18 cellular contexts compared by ENCODE assay signal in the genomic region with DNA sequence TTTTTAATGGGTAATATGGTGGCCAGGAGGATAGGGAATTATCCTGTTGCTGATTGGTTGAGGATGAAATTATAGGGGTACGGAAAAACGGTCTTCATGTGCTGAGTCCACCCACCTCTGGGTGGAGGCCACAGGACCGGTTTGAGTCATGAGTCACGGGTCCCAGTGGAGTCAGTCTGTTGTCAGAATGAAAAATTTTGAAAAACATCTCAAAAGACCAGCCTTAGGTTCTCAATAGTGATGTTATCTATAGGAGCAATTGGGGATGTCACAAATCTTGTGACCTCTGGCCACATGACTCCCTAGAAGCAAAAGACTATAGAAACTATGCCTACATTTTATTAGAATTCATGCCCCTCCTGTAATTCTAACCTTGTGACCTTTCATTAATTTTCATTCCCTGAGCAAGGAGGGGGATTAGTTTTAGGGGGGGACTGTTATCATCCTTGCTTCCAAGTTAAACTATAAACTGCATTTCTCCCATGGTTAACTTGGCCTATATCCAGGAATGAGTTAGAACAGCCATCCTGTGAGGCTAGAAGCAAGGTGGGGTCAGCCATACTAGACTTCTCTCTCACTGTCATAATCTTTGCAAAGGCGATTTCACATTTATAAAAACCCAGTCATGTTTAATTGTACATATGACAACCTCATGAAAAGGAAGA.
DNase-seq lines count a peak whose midpoint lies in the region; ATAC-seq and TF ChIP-seq lines count a peak whose summit lies in the region.
"Had no signal": no experiment of that assay in that cellular context is flagged by ENCODE, and none has a peak within 500 bp of the region (broad histone marks: within the 10 kb centered on the region; RNA-seq: fewer than 3 reads in every experiment).

No MANE protein-coding gene starts in this region.

- H4K91ac ChIP-seq in mesenchymal stem cell (ENCODE audit: low read length) = no peak overlapping the region

- H3K4me1 Mint-ChIP-seq in MCF 10A (ENCODE audit: insufficient read depth, unreplicated experiment) = peaks cover 36% of the 10 kb centered on the region

- no peak overlapping the region for H3K4me2 ChIP-seq in mammary epithelial cell (ENCODE audit: insufficient read depth, low read depth, low read length)
- H3K4me2 ChIP-seq in mesenchymal stem cell (ENCODE audit: low read length, poor library complexity, severe bottlenecking) = no peak overlapping the region

- BruUV-seq in MCF 10A (replicated peaks; lab: Mats Ljungman, UMichigan) = no TSS peak
- no TSS peak for BruUV-seq in mammary epithelial cell (replicated peaks; lab: Mats Ljungman, UMichigan)

- H3K4me3 Mint-ChIP-seq in MCF 10A (ENCODE audit: unreplicated experiment) = no peak overlapping the region
- H3K4me3 Mint-ChIP-seq: naive B cell had no signal

- no peaks in the 10 kb centered on the region for H3K9me3 Mint-ChIP-seq in MCF 10A (ENCODE audit: unreplicated experiment)

- H3K4me1 ChIP-seq in mammary epithelial cell (ENCODE audit: insufficient read depth, low read length) = peaks cover 25% of the 10 kb centered on the region
- H3K4me1 ChIP-seq in mesenchymal stem cell (ENCODE audit: control insufficient read depth, insufficient read depth, low read depth, low read length) = peaks cover 8% of the 10 kb centered on the region

- no peak overlapping the region for H2AK5ac ChIP-seq in mesenchymal stem cell (ENCODE audit: low read length, severe bottlenecking)

- H3K79me2 ChIP-seq in mammary epithelial cell (ENCODE audit: insufficient read depth, low read length) = peaks cover 91% of the 10 kb centered on the region

- CTCF ChIA-PET in MCF 10A (lab: Yijun Ruan, JAX) = interaction anchor here (0.5 kb wide), 1 partner anchor 49 kb away, joined by 3 read pairs; no protein-coding TSS in a partner anchor
- CTCF ChIA-PET in mammary epithelial cell (lab: Charles Lee; ENCODE audit: low non-redundant PET) = no interaction called here

- DNase-seq in MCF 10A (ENCODE audit: unreplicated experiment) (peak; percentile 7), mammary epithelial cell (no peak), epithelial cell of esophagus (ENCODE audit: low read depth) (peak; percentile 12), mesenchymal stem cell (no peak), retina (no peak), NAMALWA (ENCODE audit: low spot score) (no peak)
- DNase-seq: ACHN; activated effector memory CD4-positive, alpha-beta T cell treated with anti-CD3 and anti-CD28 coated beads, Interleukin-2, amount 50 U/mL, for 16 hours; effector CD4-positive, alpha-beta T cell; kidney; naive B cell; NCI-H1417 treated with DMSO at 0.1 percent for 48 hours; NCI-H226; stimulated activated CD4-positive, alpha-beta T cell treated with anti-CD3 and anti-CD28 coated beads, Interleukin-2, amount 100 ng/mL, for 24 hours had no signal

- peak overlapping the region in 1 of 2 experiments; percentile 13 for H3K4ac ChIP-seq in mesenchymal stem cell (ENCODE audit: low read depth in 1 of 2, low read length in 2 of 2)

- H2AFZ ChIP-seq in mammary epithelial cell (ENCODE audit: low read depth, low read length) (no peak overlapping the region), mesenchymal stem cell (ENCODE audit: low read depth, low read length) (no peak overlapping the region)

- no peaks in the 10 kb centered on the region for H3K27me3 ChIP-seq in mammary epithelial cell (ENCODE audit: insufficient read depth, low read length)
- no peaks in the 10 kb centered on the region for H3K27me3 ChIP-seq in mesenchymal stem cell (ENCODE audit: control insufficient read depth in 1 of 2, insufficient read depth in 1 of 2, low read length in 2 of 2)
- H3K27me3 ChIP-seq: ascending aorta had no signal

- no peaks in the 10 kb centered on the region for H3K36me3 Mint-ChIP-seq in MCF 10A (ENCODE audit: insufficient read depth, unreplicated experiment)

- H3K4me3 ChIP-seq in mammary epithelial cell (replicated peaks in 1 of 3; ENCODE audit: insufficient read depth in 1 of 3, low read depth in 2 of 3, low read length in 3 of 3) (no peak overlapping the region), epithelial cell of esophagus (ENCODE audit: low read length) (no peak overlapping the region), mesenchymal stem cell (ENCODE audit: insufficient read depth in 1 of 2, low read depth in 1 of 2, low read length in 2 of 2) (no peak overlapping the region)
- H3K4me3 ChIP-seq: ascending aorta, SK-N-MC had no signal

- no peaks in the 10 kb centered on the region for H3K27me3 Mint-ChIP-seq in MCF 10A (ENCODE audit: insufficient read depth, unreplicated experiment)
- H3K27me3 Mint-ChIP-seq: naive B cell had no signal

- H3K23ac ChIP-seq in mesenchymal stem cell (ENCODE audit: low read length in 2 of 2) = no peak overlapping the region

- no peak overlapping the region for H3K27ac ChIP-seq in mammary epithelial cell (ENCODE audit: insufficient read depth, low read depth, low read length)
- H3K27ac ChIP-seq in mesenchymal stem cell (ENCODE audit: low read length, poor library complexity, severe bottlenecking) = peak overlapping the region; percentile 64
- H3K27ac ChIP-seq: SK-N-MC had no signal

- POLR2A ChIA-PET in MCF 10A (lab: Yijun Ruan, JAX) = no interaction called here

- H2BK5ac ChIP-seq in mesenchymal stem cell (ENCODE audit: low read depth, low read length, poor library complexity, severe bottlenecking) = no peak overlapping the region

- in situ Hi-C loops in mammary epithelial cell (cut with MboI; ENCODE audit: low sequenced_read_pairs in 2 of 2) = no loop called here

- no peak overlapping the region for H3K14ac ChIP-seq in mesenchymal stem cell (ENCODE audit: low read length in 2 of 2)

- H4K8ac ChIP-seq in mesenchymal stem cell (ENCODE audit: low read length) = no peak overlapping the region

- dilution Hi-C loops in mammary epithelial cell (cut with HindIII; ENCODE audit: low sequenced_read_pairs) = no loop called here

- TF ChIP-seq CTCF in MCF 10A (IDR thresholded peaks at IDR 0.05; ENCODE audit: unreplicated experiment) (no peak), mammary epithelial cell (conservative IDR thresholded peaks at IDR 0.05 in 1 of 2, IDR thresholded peaks at IDR 0.05 in 1 of 2; ENCODE audit: extremely low read depth in 1 of 2, insufficient read depth in 1 of 2, low read depth in 1 of 2, low read length in 2 of 2) (no peak), epithelial cell of esophagus (IDR thresholded peaks at IDR 0.05; ENCODE audit: insufficient read depth, low read depth, low read length, missing control alignments) (no peak)

- H3K27ac Mint-ChIP-seq in MCF 10A (ENCODE audit: low read depth, unreplicated experiment) = no peak overlapping the region

- H3K36me3 ChIP-seq in mammary epithelial cell (ENCODE audit: insufficient read depth, low read length) (no peaks in the 10 kb centered on the region), mesenchymal stem cell (ENCODE audit: control insufficient read depth in 1 of 2, insufficient read depth in 2 of 2, low read depth in 1 of 2, low read length in 2 of 2) (peaks cover 0 to 6% of the 10 kb centered on the region in 2 experiments)
- H3K36me3 ChIP-seq: ascending aorta had no signal

- no peak overlapping the region for H2BK12ac ChIP-seq in mesenchymal stem cell (ENCODE audit: low read length in 2 of 2)

- H3K9ac ChIP-seq in mammary epithelial cell (ENCODE audit: insufficient read depth, low read length) (no peak overlapping the region), mesenchymal stem cell (ENCODE audit: low read length) (peak overlapping the region; percentile 40)

- no peak for ATAC-seq in HG03095 (IDR thresholded peaks at IDR 0.05; ENCODE audit: unreplicated experiment)
- no peak for ATAC-seq in GM21717 (IDR thresholded peaks at IDR 0.05; ENCODE audit: unreplicated experiment)

- H3K9me3 ChIP-seq in mammary epithelial cell (replicated peaks; ENCODE audit: insufficient read depth, low read length) = no peaks in the 10 kb centered on the region
- peaks cover 3% of the 10 kb centered on the region for H3K9me3 ChIP-seq in mesenchymal stem cell (ENCODE audit: control insufficient read depth, low read length)
- H3K9me3 ChIP-seq: ascending aorta had no signal

- H3K79me1 ChIP-seq in mesenchymal stem cell (replicated peaks; ENCODE audit: low read length, poor library complexity, severe bottlenecking) = peaks cover 15% of the 10 kb centered on the region

- intact Hi-C loops in MCF 10A (cut with micrococcal nuclease) = loop anchor here (5.0 to 10.0 kb wide), 3 partner anchors 128 to 288 kb away; no protein-coding TSS in a partner anchor
- intact Hi-C loops in mammary epithelial cell (cut with micrococcal nuclease) = loop anchor here (5.0 kb wide), 1 partner anchor 193 kb away; no protein-coding TSS in a partner anchor

- 80% methylated on average over 5 of the region's 5 CpGs for WGBS in mammary epithelial cell (ENCODE audit: low coverage, missing lambda C conversion rate)
- 80% methylated on average over 2 of the region's 5 CpGs for WGBS in mesenchymal stem cell

- H4K20me1 ChIP-seq in mammary epithelial cell (ENCODE audit: insufficient read depth, low read length) = no peaks in the 10 kb centered on the region

- H2BK120ac ChIP-seq in mesenchymal stem cell (ENCODE audit: low read depth, low read length) = no peak overlapping the region

- H3K18ac ChIP-seq in mesenchymal stem cell (ENCODE audit: low read depth in 1 of 2, low read length in 2 of 2) = no peak overlapping the region

- H2BK15ac ChIP-seq in mesenchymal stem cell (ENCODE audit: low read depth, poor library complexity, severe bottlenecking) = no peak overlapping the region

Comparison
In these comparisons a context has a peak if more than half of its experiments do, and no peak if none do; other contexts are left out.
1. DNase-seq: peak in MCF 10A (single experiment) and epithelial cell of esophagus (single experiment); none in mammary epithelial cell (single experiment), mesenchymal stem cell (single experiment), retina (single experiment) and NAMALWA (single experiment).